ENCODE assay signal across 27 cellular contexts in genomic region chr22:23553922-23554870, GRCh38. TPM values are rescaled to one million over a fixed set of nuclear protein-coding genes. Genes with fewer than 3 reads are reported as not detected.
"Had no signal": no experiment of that assay in that cellular context is flagged by ENCODE, and none has a peak within 500 bp of the region (broad histone marks: within the 10 kb centered on the region; RNA-seq: fewer than 3 reads in every experiment).

No MANE protein-coding gene starts in this region.

- H3K4me3 ChIP-seq: colonic mucosa, dorsolateral prefrontal cortex, hepatocyte, thyroid gland had no signal

- H3K4me1 ChIP-seq: colonic mucosa had no signal

- H3K36me3 ChIP-seq: colonic mucosa, thyroid gland had no signal

- H3K27ac Mint-ChIP-seq: activated naive CD4-positive, alpha-beta T cell treated with anti-CD3 and anti-CD28 coated beads for 36 hours; activated T-helper 17 cell treated with anti-CD3 and anti-CD28 coated beads, Interleukin-2, amount 50 U/mL, for 72 hours; effector memory CD8-positive, alpha-beta T cell; immature natural killer cell; naive B cell; progenitor cell of endocrine pancreas had no signal

- H3K4me3 Mint-ChIP-seq: activated naive CD4-positive, alpha-beta T cell treated with anti-CD3 and anti-CD28 coated beads for 36 hours; activated T-helper 17 cell treated with anti-CD3 and anti-CD28 coated beads, Interleukin-2, amount 50 U/mL, for 72 hours; effector memory CD8-positive, alpha-beta T cell; immature natural killer cell; naive B cell had no signal

- H3K36me3 Mint-ChIP-seq: immature natural killer cell, naive B cell had no signal

- ATAC-seq: activated T-helper 17 cell treated with anti-CD3 and anti-CD28 coated beads, Interleukin-2, amount 50 U/mL, for 72 hours; effector memory CD8-positive, alpha-beta T cell; esophagus mucosa; stimulated activated naive CD8-positive, alpha-beta T cell treated with anti-CD3 and anti-CD28 coated beads, Interleukin-15, Interleukin-2, amounts not matched to agents 100 U/mL and 50 U/mL, for 24 hours had no signal

- H3K9me3 Mint-ChIP-seq: activated naive CD4-positive, alpha-beta T cell treated with anti-CD3 and anti-CD28 coated beads for 36 hours; activated T-helper 17 cell treated with anti-CD3 and anti-CD28 coated beads, Interleukin-2, amount 50 U/mL, for 72 hours; effector memory CD8-positive, alpha-beta T cell; immature natural killer cell had no signal

- H3K9me3 ChIP-seq: colonic mucosa, thyroid gland had no signal

- H3K27ac ChIP-seq: colonic mucosa, dorsolateral prefrontal cortex, hepatocyte, thyroid gland had no signal

- H3K27me3 ChIP-seq: colonic mucosa, hepatocyte, thyroid gland had no signal

- DNase-seq: activated CD4-positive, alpha-beta T cell treated with anti-CD3 and anti-CD28 coated beads for 1 hour; activated CD4-positive, alpha-beta T cell treated with anti-CD3 and anti-CD28 coated beads, Interleukin-2, amount 50 U/mL, for 1 hour; activated naive CD4-positive, alpha-beta T cell treated with anti-CD3 and anti-CD28 coated beads for 36 hours; colonic mucosa; effector memory CD8-positive, alpha-beta T cell; foreskin melanocyte; immature natural killer cell; mesenchymal stem cell; naive B cell; stimulated activated CD4-positive, alpha-beta T cell treated with anti-CD3 and anti-CD28 coated beads, Interleukin-12 subunit alpha, Interleukin-12 subunit beta, amount 100 ng/mL, for 4 hours; stimulated activated CD4-positive, alpha-beta T cell treated with anti-CD3 and anti-CD28 coated beads, Interleukin-4, amount 100 ng/mL, for 4 hours; stimulated activated naive CD8-positive, alpha-beta T cell treated with anti-CD3 and anti-CD28 coated beads, Interleukin-15, Interleukin-2, amounts not matched to agents 100 U/mL and 50 U/mL, for 24 hours; T-helper 9 cell; thyroid gland had no signal

- H3K4me1 Mint-ChIP-seq: activated T-helper 17 cell treated with anti-CD3 and anti-CD28 coated beads, Interleukin-2, amount 50 U/mL, for 72 hours; immature natural killer cell; naive B cell had no signal

RNA-seq across cellular contexts. Expression of gene IGLL1, which starts 25.9 kb away (rescaled TPM):
- total RNA-seq: activated naive CD4-positive, alpha-beta T cell treated with anti-CD3 and anti-CD28 coated beads for 36 hours; activated T-helper 17 cell treated with anti-CD3 and anti-CD28 coated beads, Interleukin-2, amount 50 U/mL, for 72 hours; bronchial epithelial cell; colonic mucosa; endothelial cell of umbilical vein; esophagus mucosa; hepatocyte; mucosa of gallbladder; osteoblast; progenitor cell of endocrine pancreas; subcutaneous adipose tissue; T-helper 1 cell treated with Interleukin-12 subunit alpha and Interleukin-12 subunit beta and Interleukin-4 antibody, amounts not matched to agents 30 ng/mL and 1 ng/mL, for 36 hours; thyroid gland; ureter had no signal
- polyA plus RNA-seq: endothelial cell of umbilical vein, hepatocyte, immature natural killer cell, liver had no signal
